ENCODE assay signal across 33 cellular contexts in genomic region chr9:86987900-86988299, GRCh38. TPM values are rescaled to one million over a fixed set of nuclear protein-coding genes. Genes with fewer than 3 reads are reported as not detected.
"Had no signal": no experiment of that assay in that cellular context is flagged by ENCODE, and none has a peak within 500 bp of the region (broad histone marks: within the 10 kb centered on the region; RNA-seq: fewer than 3 reads in every experiment).

No MANE protein-coding gene starts in this region.

- H3K4me3 ChIP-seq: body of pancreas, cardiac muscle cell had no signal

- ATAC-seq: activated CD8-positive, alpha-beta T cell treated with anti-CD3 and anti-CD28 coated beads for 36 hours; activated naive CD8-positive, alpha-beta T cell treated with anti-CD3 and anti-CD28 coated beads, Interleukin-2, amount 50 U/mL, for 24 hours; body of pancreas had no signal

- H3K27ac ChIP-seq: body of pancreas, brain microvascular endothelial cell, cardiac muscle cell, VCaP had no signal

- H3K9me3 ChIP-seq: body of pancreas had no signal

- H3K4me1 Mint-ChIP-seq: activated B cell treated with CpG ODN at 0.5 μM for 24 hours; activated CD4-positive, alpha-beta T cell treated with anti-CD3 and anti-CD28 coated beads, Interleukin-2, amount 10 ng/mL, durations not matched to agents 24 days and 14 days; activated naive CD4-positive, alpha-beta T cell treated with anti-CD3 and anti-CD28 coated beads, Interleukin-2, amount 10 ng/mL, durations not matched to agents 7 days and 5 days; activated naive CD4-positive, alpha-beta T cell treated with anti-CD3 and anti-CD28 coated beads, Interleukin-2, amount 50 U/mL, for 24 hours; activated naive CD8-positive, alpha-beta T cell treated with anti-CD3 and anti-CD28 coated beads, Interleukin-2, amount 10 ng/mL, durations not matched to agents 7 days and 5 days; activated naive CD8-positive, alpha-beta T cell treated with anti-CD3 and anti-CD28 coated beads, Interleukin-2, amount 50 U/mL, for 24 hours; central memory CD8-positive, alpha-beta T cell had no signal

- H3K4me3 Mint-ChIP-seq: activated B cell treated with CpG ODN at 0.5 μM for 24 hours; activated CD4-positive, alpha-beta memory T cell treated with anti-CD3 and anti-CD28 coated beads for 36 hours; activated CD4-positive, alpha-beta T cell treated with anti-CD3 and anti-CD28 coated beads, Interleukin-2, amount 10 ng/mL, durations not matched to agents 24 days and 14 days; activated CD8-positive, alpha-beta T cell treated with anti-CD3 and anti-CD28 coated beads for 36 hours; activated naive CD4-positive, alpha-beta T cell treated with anti-CD3 and anti-CD28 coated beads, Interleukin-2, amount 10 ng/mL, durations not matched to agents 7 days and 5 days; activated naive CD4-positive, alpha-beta T cell treated with anti-CD3 and anti-CD28 coated beads, Interleukin-2, amount 50 U/mL, for 24 hours; activated naive CD8-positive, alpha-beta T cell; activated naive CD8-positive, alpha-beta T cell treated with anti-CD3 and anti-CD28 coated beads, Interleukin-2, amount 10 ng/mL, durations not matched to agents 7 days and 5 days; activated naive CD8-positive, alpha-beta T cell treated with anti-CD3 and anti-CD28 coated beads, Interleukin-2, amount 50 U/mL, for 24 hours; activated T-cell treated with anti-CD3 and anti-CD28 coated beads, Interleukin-2, amount 50 U/mL, for 24 hours; central memory CD8-positive, alpha-beta T cell; T-helper 1 cell treated with Interleukin-12 subunit alpha and Interleukin-12 subunit beta and Interleukin-4 antibody, amounts not matched to agents 30 μg/mL and 1 μg/mL, for 36 hours; T-helper 2 cell treated with Interferon-gamma antibody and Interleukin-4, amounts not matched to agents 5 μg/mL and 100 μg/mL, for 36 hours had no signal

- H3K9me3 Mint-ChIP-seq: activated CD4-positive, alpha-beta memory T cell treated with anti-CD3 and anti-CD28 coated beads for 36 hours; activated CD4-positive, alpha-beta T cell treated with anti-CD3 and anti-CD28 coated beads, Interleukin-2, amount 10 ng/mL, durations not matched to agents 24 days and 14 days; activated CD8-positive, alpha-beta T cell treated with anti-CD3 and anti-CD28 coated beads for 36 hours; activated naive CD4-positive, alpha-beta T cell treated with anti-CD3 and anti-CD28 coated beads, Interleukin-2, amount 50 U/mL, for 24 hours; activated naive CD8-positive, alpha-beta T cell treated with anti-CD3 and anti-CD28 coated beads, Interleukin-2, amount 10 ng/mL, durations not matched to agents 7 days and 5 days; activated naive CD8-positive, alpha-beta T cell treated with anti-CD3 and anti-CD28 coated beads, Interleukin-2, amount 50 U/mL, for 24 hours; activated T-cell treated with anti-CD3 and anti-CD28 coated beads, Interleukin-2, amount 50 U/mL, for 24 hours; activated T-helper 2 cell treated with anti-CD3 and anti-CD28 coated beads, Interferon-gamma antibody, Interleukin-2, Interleukin-4, amounts not matched to agents 10 μg/mL and 5 μg/mL and 100 μg/mL, durations not matched to agents 14 hours and 24 hours and 36 hours; central memory CD8-positive, alpha-beta T cell; T-helper 1 cell treated with Interleukin-12 subunit alpha and Interleukin-12 subunit beta and Interleukin-4 antibody, amounts not matched to agents 30 μg/mL and 1 μg/mL, for 36 hours; T-helper 2 cell treated with Interferon-gamma antibody and Interleukin-4, amounts not matched to agents 5 μg/mL and 100 μg/mL, for 36 hours had no signal

- H3K27ac Mint-ChIP-seq: activated B cell treated with CpG ODN at 0.5 μM for 24 hours; activated CD4-positive, alpha-beta memory T cell treated with anti-CD3 and anti-CD28 coated beads for 36 hours; activated CD4-positive, alpha-beta T cell treated with anti-CD3 and anti-CD28 coated beads, Interleukin-2, amount 10 ng/mL, durations not matched to agents 24 days and 14 days; activated CD8-positive, alpha-beta T cell treated with anti-CD3 and anti-CD28 coated beads for 36 hours; activated naive CD4-positive, alpha-beta T cell treated with anti-CD3 and anti-CD28 coated beads, Interleukin-2, amount 10 ng/mL, durations not matched to agents 7 days and 5 days; activated naive CD4-positive, alpha-beta T cell treated with anti-CD3 and anti-CD28 coated beads, Interleukin-2, amount 50 U/mL, for 24 hours; activated naive CD8-positive, alpha-beta T cell; activated naive CD8-positive, alpha-beta T cell treated with anti-CD3 and anti-CD28 coated beads, Interleukin-2, amount 10 ng/mL, durations not matched to agents 7 days and 5 days; activated naive CD8-positive, alpha-beta T cell treated with anti-CD3 and anti-CD28 coated beads, Interleukin-2, amount 50 U/mL, for 24 hours; activated T-cell treated with anti-CD3 and anti-CD28 coated beads, Interleukin-2, amount 50 U/mL, for 24 hours; activated T-helper 2 cell treated with anti-CD3 and anti-CD28 coated beads, Interferon-gamma antibody, Interleukin-2, Interleukin-4, amounts not matched to agents 10 μg/mL and 5 μg/mL and 100 μg/mL, durations not matched to agents 14 hours and 24 hours and 36 hours; T-helper 1 cell treated with Interleukin-12 subunit alpha and Interleukin-12 subunit beta and Interleukin-4 antibody, amounts not matched to agents 30 μg/mL and 1 μg/mL, for 36 hours; T-helper 2 cell treated with Interferon-gamma antibody and Interleukin-4, amounts not matched to agents 5 μg/mL and 100 μg/mL, for 36 hours had no signal

- H3K27me3 ChIP-seq: body of pancreas, brain microvascular endothelial cell, cardiac muscle cell had no signal

- DNase-seq: activated B cell treated with CpG ODN at 0.5 μM for 24 hours; activated CD4-positive, alpha-beta memory T cell treated with anti-CD3 and anti-CD28 coated beads for 36 hours; activated CD4-positive, alpha-beta T cell treated with anti-CD3 and anti-CD28 coated beads for 4 hours; activated CD4-positive, alpha-beta T cell treated with anti-CD3 and anti-CD28 coated beads, Interleukin-2, amount 10 ng/mL, durations not matched to agents 24 days and 14 days; activated CD4-positive, alpha-beta T cell treated with anti-CD3 and anti-CD28 coated beads, Interleukin-2, amount 50 U/mL, for 1 hour; activated CD4-positive, alpha-beta T cell treated with anti-CD3 and anti-CD28 coated beads, Interleukin-2, amount 50 U/mL, for 4 hours; activated CD4-positive, CD25-positive, alpha-beta regulatory T cell treated with anti-CD3 and anti-CD28 coated beads, Interleukin-2, amount 50 U/mL, for 72 hours; activated CD8-positive, alpha-beta memory T cell treated with anti-CD3 and anti-CD28 coated beads, Interleukin-2, amount 50 U/mL, for 48 hours; activated CD8-positive, alpha-beta T cell treated with anti-CD3 and anti-CD28 coated beads for 36 hours; activated effector memory CD4-positive, alpha-beta T cell treated with Interleukin-2 at 50 U/mL for 16 hours; activated gamma-delta T cell; activated naive CD4-positive, alpha-beta T cell treated with anti-CD3 and anti-CD28 coated beads, Interleukin-2, amount 10 ng/mL, durations not matched to agents 7 days and 5 days; activated naive CD4-positive, alpha-beta T cell treated with Interleukin-2 at 50 U/mL for 16 hours; activated naive CD8-positive, alpha-beta T cell treated with anti-CD3 and anti-CD28 coated beads, Interleukin-2, amount 10 ng/mL, durations not matched to agents 7 days and 5 days; activated naive CD8-positive, alpha-beta T cell treated with anti-CD3 and anti-CD28 coated beads, Interleukin-2, amount 50 U/mL, for 24 hours; activated T-cell treated with anti-CD3 and anti-CD28 coated beads, Interleukin-2, amount 50 U/mL, for 24 hours; activated T-cell treated with anti-CD3 and anti-CD28 coated beads, Interleukin-2, amount 50 U/mL, for 48 hours; amygdala; aorta; body of pancreas; brain microvascular endothelial cell; cerebellar nuclear complex; T-helper 1 cell; T-helper 2 cell; T-helper 9 cell had no signal

- H3K36me3 ChIP-seq: brain microvascular endothelial cell, cardiac muscle cell had no signal

- H3K36me3 Mint-ChIP-seq: activated CD4-positive, alpha-beta memory T cell treated with anti-CD3 and anti-CD28 coated beads for 36 hours; activated naive CD4-positive, alpha-beta T cell treated with anti-CD3 and anti-CD28 coated beads, Interleukin-2, amount 10 ng/mL, durations not matched to agents 7 days and 5 days; activated naive CD4-positive, alpha-beta T cell treated with anti-CD3 and anti-CD28 coated beads, Interleukin-2, amount 50 U/mL, for 24 hours; activated naive CD8-positive, alpha-beta T cell; activated naive CD8-positive, alpha-beta T cell treated with anti-CD3 and anti-CD28 coated beads, Interleukin-2, amount 10 ng/mL, durations not matched to agents 7 days and 5 days had no signal

RNA-seq across cellular contexts. Expression of gene GAS1, which starts 40.6 kb away (rescaled TPM):
- total RNA-seq: activated B cell treated with CpG ODN at 0.5 μM for 24 hours had no signal
